34 cellular contexts compared by ENCODE assay signal in the genomic region with DNA sequence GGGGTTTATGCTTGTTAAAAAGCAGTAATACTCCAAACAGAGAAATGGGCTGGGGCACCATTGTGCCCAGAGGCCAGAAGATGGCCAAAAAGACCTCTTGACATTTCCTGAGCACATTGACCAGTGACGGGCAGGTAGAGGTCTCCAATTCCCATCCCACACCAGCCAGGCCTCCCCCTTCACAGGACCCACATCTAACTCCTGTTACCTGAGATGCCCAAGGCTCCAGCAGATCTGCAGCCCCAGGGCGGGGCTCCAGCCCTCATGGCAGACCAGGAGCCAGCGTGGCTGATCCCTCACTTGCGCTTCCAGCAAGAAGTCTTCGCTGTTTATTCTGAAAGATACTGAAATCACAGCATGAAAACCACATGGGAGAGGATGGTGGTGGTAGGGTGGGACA. TPM values are rescaled to one million over a fixed set of nuclear protein-coding genes. Genes with fewer than 3 reads are reported as not detected.
A peak's percentile ranks its signal among the peaks of the same experiment; 100 is the strongest.
DNase-seq lines count a peak whose midpoint lies in the region; TF ChIP-seq lines count a peak whose summit lies in the region.
"Had no signal": no experiment of that assay in that cellular context is flagged by ENCODE, and none has a peak within 500 bp of the region (broad histone marks: within the 10 kb centered on the region; RNA-seq: fewer than 3 reads in every experiment).

No MANE protein-coding gene starts in this region.

- no peak overlapping the region for H3K4me3 Mint-ChIP-seq in Calu3 (ENCODE audit: low read depth, unreplicated experiment)
- H3K4me3 Mint-ChIP-seq: B cell; CD14-positive monocyte; CD4-positive, alpha-beta memory T cell; CD4-positive, alpha-beta T cell; CD4-positive, CD25-positive, alpha-beta regulatory T cell; CD8-positive, alpha-beta memory T cell; CD8-positive, alpha-beta T cell had no signal

- DNase-seq in H4 (ENCODE audit: low spot score) = peak; percentile 0
- DNase-seq in NCI-H69 (lab: John Stamatoyannopoulos, UW) = peak; percentile 10
- peak; percentile 55 for DNase-seq in osteoblast (ENCODE audit: insufficient read length, low spot score, missing footprints)
- no peak for DNase-seq in Calu3
- DNase-seq in medulla oblongata (ENCODE audit: extremely low spot score) = no peak
- DNase-seq in GM19240 (ENCODE audit: insufficient read length, low spot score) = no peak
- no peak for DNase-seq in NCI-H1436 treated with DMSO at 0.1 percent for 48 hours (lab: John Stamatoyannopoulos, UW)
- DNase-seq: 8988T; ACHN; AML-193; BE2C; C1 segment of cervical spinal cord; Caco-2; CD4-positive, alpha-beta memory T cell; CD4-positive, alpha-beta T cell; CD4-positive, CD25-positive, alpha-beta regulatory T cell; CD8-positive, alpha-beta memory T cell; CD8-positive, alpha-beta T cell; COR-L47; DMS 273 treated with DMSO at 0.1 percent for 48 hours; DMS153; DMS53; DMS79; DMS79 treated with DMSO at 0.1 percent for 48 hours; DND-41; EL had no signal

- H2AFZ ChIP-seq in osteoblast (ENCODE audit: low read length) (no peak overlapping the region), parathyroid adenoma (peak overlapping the region; percentile 14)

- H3K27me3 Mint-ChIP-seq in Calu3 (ENCODE audit: unreplicated experiment) = no peaks in the 10 kb centered on the region
- H3K27me3 Mint-ChIP-seq: B cell; CD4-positive, alpha-beta memory T cell; CD4-positive, alpha-beta T cell; CD4-positive, CD25-positive, alpha-beta regulatory T cell had no signal

- H3K4me1 Mint-ChIP-seq in Calu3 (ENCODE audit: low read depth, unreplicated experiment) = peaks cover 8% of the 10 kb centered on the region
- H3K4me1 Mint-ChIP-seq: CD14-positive monocyte; CD4-positive, alpha-beta memory T cell; CD8-positive, alpha-beta memory T cell had no signal

- peaks cover 4% of the 10 kb centered on the region for H3K36me3 Mint-ChIP-seq in Calu3 (ENCODE audit: insufficient read depth, unreplicated experiment)
- H3K36me3 Mint-ChIP-seq: CD14-positive monocyte had no signal

- H3K9me3 ChIP-seq in osteoblast (ENCODE audit: low read depth, low read length) (no peaks in the 10 kb centered on the region), parathyroid adenoma (ENCODE audit: control insufficient read depth, low read length) (no peaks in the 10 kb centered on the region)
- H3K9me3 ChIP-seq: A549, BE2C, BLaER1 had no signal

- peaks cover 5% of the 10 kb centered on the region for H3K4me1 ChIP-seq in osteoblast (ENCODE audit: insufficient read depth, low read length)
- no peaks in the 10 kb centered on the region for H3K4me1 ChIP-seq in parathyroid adenoma
- H3K4me1 ChIP-seq: A549, BE2C, BLaER1, Caco-2 had no signal

- H3K27ac Mint-ChIP-seq in Calu3 (ENCODE audit: unreplicated experiment) = no peak overlapping the region
- H3K27ac Mint-ChIP-seq: B cell; CD14-positive monocyte; CD4-positive, alpha-beta T cell; CD4-positive, CD25-positive, alpha-beta regulatory T cell; CD8-positive, alpha-beta memory T cell; CD8-positive, alpha-beta T cell had no signal

- H3K9me3 Mint-ChIP-seq in Calu3 (ENCODE audit: low read depth, unreplicated experiment) = no peaks in the 10 kb centered on the region
- H3K9me3 Mint-ChIP-seq: CD4-positive, alpha-beta T cell; CD8-positive, alpha-beta memory T cell; CD8-positive, alpha-beta T cell had no signal

- no peaks in the 10 kb centered on the region for H4K20me1 ChIP-seq in osteoblast (ENCODE audit: insufficient read depth, low read length)
- H4K20me1 ChIP-seq: BLaER1; BLaER1 treated with 17β-estradiol and CSF1 and Interleukin-3, amounts not matched to agents 10 nM and 100 nM had no signal

- no peaks in the 10 kb centered on the region for H3K79me2 ChIP-seq in osteoblast (ENCODE audit: insufficient read depth, low read length)
- H3K79me2 ChIP-seq in parathyroid adenoma = no peaks in the 10 kb centered on the region

- no peak overlapping the region for H3K4me2 ChIP-seq in osteoblast (ENCODE audit: insufficient read depth, low read length)
- H3K4me2 ChIP-seq in parathyroid adenoma (ENCODE audit: low read length) = no peak overlapping the region
- H3K4me2 ChIP-seq: A549; BLaER1; BLaER1 treated with 17β-estradiol and CSF1 and Interleukin-3, amounts not matched to agents 10 nM and 100 nM had no signal

- H3K27ac ChIP-seq in osteoblast (ENCODE audit: low read depth, low read length) (no peak overlapping the region), parathyroid adenoma (no peak overlapping the region)
- H3K27ac ChIP-seq: 22Rv1; A549; BLaER1; BLaER1 treated with 17β-estradiol and CSF1 and Interleukin-3, amounts not matched to agents 10 nM and 100 nM; C4-2B had no signal

- H3K9ac ChIP-seq in parathyroid adenoma = no peak overlapping the region
- H3K9ac ChIP-seq: BLaER1; BLaER1 treated with 17β-estradiol and CSF1 and Interleukin-3, amounts not matched to agents 10 nM and 100 nM had no signal

- H3K4me3 ChIP-seq in osteoblast (ENCODE audit: insufficient read depth, low read length) (no peak overlapping the region), parathyroid adenoma (ENCODE audit: low read depth, low read length) (no peak overlapping the region)
- H3K4me3 ChIP-seq: A549; BLaER1; BLaER1 treated with 17β-estradiol and CSF1 and Interleukin-3, amounts not matched to agents 10 nM and 100 nM had no signal

- no peak for TF ChIP-seq CTCF in osteoblast (IDR thresholded peaks at IDR 0.05; ENCODE audit: extremely low read depth, low read depth, low read length)
- no peak for TF ChIP-seq CTCF in parathyroid adenoma (IDR thresholded peaks at IDR 0.05)
- TF ChIP-seq CTCF in Calu3 (IDR thresholded peaks at IDR 0.05; ENCODE audit: unreplicated experiment) = no peak

- no peaks in the 10 kb centered on the region for H3K27me3 ChIP-seq in osteoblast (ENCODE audit: insufficient read depth, low read length)
- no peaks in the 10 kb centered on the region for H3K27me3 ChIP-seq in parathyroid adenoma (ENCODE audit: control insufficient read depth, insufficient read depth, low read length)
- H3K27me3 ChIP-seq: BE2C; BLaER1; BLaER1 treated with 17β-estradiol and CSF1 and Interleukin-3, amounts not matched to agents 10 nM and 100 nM had no signal

- no peaks in the 10 kb centered on the region for H3K36me3 ChIP-seq in osteoblast (ENCODE audit: insufficient read depth, low read length)
- no peaks in the 10 kb centered on the region for H3K36me3 ChIP-seq in parathyroid adenoma (ENCODE audit: control insufficient read depth, insufficient read depth, low read length)
- H3K36me3 ChIP-seq: BE2C; BLaER1; BLaER1 treated with 17β-estradiol and CSF1 and Interleukin-3, amounts not matched to agents 10 nM and 100 nM had no signal

- intact Hi-C loops in Calu3 (cut with micrococcal nuclease; ENCODE audit: unreplicated experiment) = no loop called here

- BruUV-seq in Calu3 (replicated peaks; lab: Mats Ljungman, UMichigan) = no TSS peak

- CTCF ChIA-PET in Calu3 (lab: Charles Lee) = no interaction called here

RNA-seq across cellular contexts. Expression of a gene that starts 9.0 kb away (rescaled TPM):
- 0.14 TPM in 1 of 2 replicates, not detected in the other for total RNA-seq in H4 (2014; rRNA removed; shearing (Covaris generic))
- 0.29 and 0.36 TPM in 2 replicates for total RNA-seq in osteoblast
- 7.4 and 9.6 TPM in 2 replicates for total RNA-seq in Calu3 (2022)

Comparison
In these comparisons a context has a peak if more than half of its experiments do, and no peak if none do; other contexts are left out.
1. DNase-seq: peak in H4 (single experiment), NCI-H69 (single experiment) and osteoblast (single experiment); none in Calu3 (single experiment), medulla oblongata (single experiment), GM19240 (single experiment) and NCI-H1436 treated with DMSO at 0.1 percent for 48 hours (single experiment).